In genomic region chr6:37704923-37705238, GRCh38 we compare ENCODE assay signal across 8 cellular contexts. TPM values are rescaled to one million over a fixed set of nuclear protein-coding genes. Genes with fewer than 3 reads are reported as not detected.
A peak's percentile ranks its signal among the peaks of the same experiment; 100 is the strongest.
DNase-seq lines count a peak whose midpoint lies in the region; ATAC-seq and TF ChIP-seq lines count a peak whose summit lies in the region.

No MANE protein-coding gene starts in this region.

- POLR2A ChIA-PET in activated CD8-positive, alpha-beta T cell treated with anti-CD3 and anti-CD28 coated beads for 36 hours (lab: Charles Lee), result interaction anchor here (0.6 to 1.5 kb wide), 3 partner anchors 189 to 784 kb away, joined by 3 to 5 read pairs (median 4); partner anchors contain the start of gene CMTR1

- no peaks in the 10 kb centered on the region for H3K36me3 Mint-ChIP-seq in activated CD8-positive, alpha-beta T cell treated with anti-CD3 and anti-CD28 coated beads for 36 hours (ENCODE audit: low read depth)
- H3K36me3 Mint-ChIP-seq in stimulated activated naive B cell treated with anti-CD40 and anti-IgM and Interleukin-4, amounts not matched to agents 10 μg/mL and 1 μg/mL and 100 μg/mL, for 72 hours, result no peaks in the 10 kb centered on the region

- H3K9me3 Mint-ChIP-seq in activated CD8-positive, alpha-beta T cell treated with anti-CD3 and anti-CD28 coated beads for 36 hours, result no peaks in the 10 kb centered on the region
- no peaks in the 10 kb centered on the region for H3K9me3 Mint-ChIP-seq in stimulated activated naive B cell treated with anti-CD40 and anti-IgM and Interleukin-4, amounts not matched to agents 10 μg/mL and 1 μg/mL and 100 μg/mL, for 72 hours

- peaks cover 5% of the 10 kb centered on the region for H3K27me3 Mint-ChIP-seq in activated CD8-positive, alpha-beta T cell treated with anti-CD3 and anti-CD28 coated beads for 36 hours
- H3K27me3 Mint-ChIP-seq in stimulated activated naive B cell treated with anti-CD40 and anti-IgM and Interleukin-4, amounts not matched to agents 10 μg/mL and 1 μg/mL and 100 μg/mL, for 72 hours, result peaks cover 6 to 12% of the 10 kb centered on the region in 2 donors

- TF ChIP-seq CTCF in activated CD8-positive, alpha-beta T cell treated with anti-CD3 and anti-CD28 coated beads for 36 hours (IDR thresholded peaks at IDR 0.05), result no peak

- ATAC-seq in activated CD8-positive, alpha-beta T cell treated with anti-CD3 and anti-CD28 coated beads for 36 hours, result peak; percentile 3
- peak; percentile 10 to 18 for ATAC-seq in stimulated activated naive B cell treated with anti-CD40 and anti-IgM and Interleukin-4, amounts not matched to agents 10 μg/mL and 1 μg/mL and 100 μg/mL, for 72 hours (replicated peaks)
- ATAC-seq in HG02973 (IDR thresholded peaks at IDR 0.05; ENCODE audit: unreplicated experiment), result no peak
- no peak for ATAC-seq in HG03039 (IDR thresholded peaks at IDR 0.05; ENCODE audit: unreplicated experiment)

- H3K27ac Mint-ChIP-seq in activated CD8-positive, alpha-beta T cell treated with anti-CD3 and anti-CD28 coated beads for 36 hours, result peak overlapping the region; percentile 78
- H3K27ac Mint-ChIP-seq in stimulated activated naive B cell treated with anti-CD40 and anti-IgM and Interleukin-4, amounts not matched to agents 10 μg/mL and 1 μg/mL and 100 μg/mL, for 72 hours, result peak overlapping the region; percentile 95

- H3K4me3 Mint-ChIP-seq in activated CD8-positive, alpha-beta T cell treated with anti-CD3 and anti-CD28 coated beads for 36 hours, result peak overlapping the region; percentile 62
- H3K4me3 Mint-ChIP-seq in stimulated activated naive B cell treated with anti-CD40 and anti-IgM and Interleukin-4, amounts not matched to agents 10 μg/mL and 1 μg/mL and 100 μg/mL, for 72 hours, result peak overlapping the region; percentile 91 to 92

- peaks cover 10% of the 10 kb centered on the region for H3K4me1 Mint-ChIP-seq in activated CD8-positive, alpha-beta T cell treated with anti-CD3 and anti-CD28 coated beads for 36 hours (ENCODE audit: low read depth)
- H3K4me1 Mint-ChIP-seq in stimulated activated naive B cell treated with anti-CD40 and anti-IgM and Interleukin-4, amounts not matched to agents 10 μg/mL and 1 μg/mL and 100 μg/mL, for 72 hours, result peaks cover 22 to 42% of the 10 kb centered on the region in 2 donors

- H3K36me3 ChIP-seq in H7 (replicated peaks; ENCODE audit: control insufficient read depth, insufficient read depth, low read length), result no peaks in the 10 kb centered on the region

- H3K4me3 ChIP-seq in H7 (ENCODE audit: insufficient read depth, low read depth, low read length), result peak overlapping the region; percentile 42
- peak overlapping the region; percentile 47 for H3K4me3 ChIP-seq in iPS-11a (ENCODE audit: low read depth, low read length)

- H3K27me3 ChIP-seq in H7 (ENCODE audit: control insufficient read depth, insufficient read depth, low read length), result peaks cover 37% of the 10 kb centered on the region

- intact Hi-C loops in activated CD8-positive, alpha-beta T cell treated with anti-CD3 and anti-CD28 coated beads for 36 hours (cut with micrococcal nuclease), result loop anchor here (10.0 kb wide), 1 partner anchor 310 kb away; no protein-coding TSS in a partner anchor

- DNase-seq in H7 (no peak), NCI-H1436 (lab: John Stamatoyannopoulos, UW) (no peak), superior temporal gyrus (ENCODE audit: extremely low spot score) (no peak)
- no peak for DNase-seq in activated CD8-positive, alpha-beta T cell treated with anti-CD3 and anti-CD28 coated beads for 36 hours
- DNase-seq in stimulated activated naive B cell treated with anti-CD40 and anti-IgM and Interleukin-4, amounts not matched to agents 10 μg/mL and 1 μg/mL and 100 μg/mL, for 72 hours, result no peak

- CTCF ChIA-PET in activated CD8-positive, alpha-beta T cell treated with anti-CD3 and anti-CD28 coated beads for 36 hours (lab: Charles Lee), result interaction anchor here (0.6 to 3.2 kb wide), 17 partner anchors 13 to 1168 kb away, joined by 3 to 16 read pairs (median 3); no protein-coding TSS in a partner anchor

RNA-seq across cellular contexts. Expression of gene MDGA1, which starts 7.2 kb away (rescaled TPM):
- total RNA-seq in H7 (2014; rRNA removed; shearing (Covaris generic)), result 0.67 and 0.90 TPM in 2 replicates
- total RNA-seq in activated CD8-positive, alpha-beta T cell treated with anti-CD3 and anti-CD28 coated beads for 36 hours, result 1 to 10 TPM; 1.0 to 2.1 TPM

Comparison
In these comparisons a context has a peak if more than half of its experiments do, and no peak if none do; other contexts are left out.
1. ATAC-seq: peak in activated CD8-positive, alpha-beta T cell treated with anti-CD3 and anti-CD28 coated beads for 36 hours (single experiment) and stimulated activated naive B cell treated with anti-CD40 and anti-IgM and Interleukin-4, amounts not matched to agents 10 μg/mL and 1 μg/mL and 100 μg/mL, for 72 hours (2 of 2); none in HG02973 (single experiment) and HG03039 (single experiment).